In the genomic region with DNA sequence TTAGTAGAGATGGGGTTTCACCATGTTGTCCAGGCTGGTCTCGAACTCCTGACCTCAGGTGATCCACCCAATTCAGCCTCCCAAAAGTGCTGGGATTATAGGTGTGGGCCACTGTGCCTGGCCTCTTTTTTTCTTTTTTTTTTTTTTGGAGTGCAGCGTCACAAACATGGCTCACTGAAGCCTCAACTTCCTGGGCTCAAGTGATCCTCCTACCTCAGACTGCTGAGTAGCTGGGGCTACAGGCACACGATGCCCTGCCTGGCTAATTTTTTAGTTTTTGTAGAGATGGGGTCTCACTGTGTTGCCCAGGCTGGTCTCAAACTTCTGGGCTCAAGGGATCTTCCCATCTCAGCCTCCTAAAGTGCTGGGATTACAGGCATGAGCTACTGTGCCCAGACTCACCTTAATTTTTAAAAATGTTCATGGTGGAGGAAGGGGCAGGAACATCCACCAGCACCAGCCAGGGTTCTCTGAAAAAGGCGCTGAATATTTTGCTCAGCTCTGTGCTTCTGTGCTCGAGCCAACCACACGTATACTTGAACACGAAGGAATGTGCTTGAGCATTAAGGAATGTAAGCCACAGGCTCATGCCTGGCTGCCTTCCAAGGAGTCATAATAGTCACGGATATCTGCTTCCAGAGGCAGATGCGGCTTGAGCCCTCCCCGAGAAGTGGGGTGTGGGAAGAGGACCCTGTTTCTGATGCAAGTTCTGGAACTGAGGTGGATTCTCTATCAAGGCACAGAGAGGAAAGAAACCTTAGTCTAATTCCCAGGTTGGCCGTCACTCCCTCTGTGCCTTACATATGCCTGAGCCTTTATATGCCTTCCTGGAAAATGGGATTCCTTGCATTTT, we compare ENCODE assay signal across 9 cellular contexts.
DNase-seq lines count a peak whose midpoint lies in the region; ATAC-seq, FAIRE-seq and TF ChIP-seq lines count a peak whose summit lies in the region.
"Had no signal": no experiment of that assay in that cellular context is flagged by ENCODE, and none has a peak within 500 bp of the region (broad histone marks: within the 10 kb centered on the region; RNA-seq: fewer than 3 reads in every experiment).

No MANE protein-coding gene starts in this region.

- no peak for TF ChIP-seq EP300 in HepG2 (IDR thresholded peaks at IDR 0.05; ENCODE audit: low read depth in 2 of 2, low read length in 2 of 2)
- no peak for TF ChIP-seq EP300 in HepG2 (CRISPR knock-in tag; IDR thresholded peaks at IDR 0.05; ENCODE audit: borderline replicate concordance)

- ATAC-seq in HepG2, result no peak; the same call in 1 of the 3 replicates
- ATAC-seq in HG02970 (IDR thresholded peaks at IDR 0.05; ENCODE audit: low FRiP score, unreplicated experiment), result no peak
- ATAC-seq in GM21367 (IDR thresholded peaks at IDR 0.05; ENCODE audit: unreplicated experiment), result no peak
- no peak for ATAC-seq in GM19395 (IDR thresholded peaks at IDR 0.05; ENCODE audit: unreplicated experiment)

- no peak for TF ChIP-seq CTCF in HepG2 (CRISPR knock-in tag; IDR thresholded peaks at IDR 0.05)
- TF ChIP-seq CTCF in WERI-Rb-1 (IDR thresholded peaks at IDR 0.05; ENCODE audit: low read depth, low read length), result no peak

- H3K4me3 ChIP-seq in ACC112 (ENCODE audit: low read depth, low read length) (0 out of 2 replicates have a peak overlapping the region, but pooled peaks have one; percentile 21), HepG2 (replicated peaks in 1 of 3; ENCODE audit: insufficient read depth in 1 of 3, low read depth in 2 of 3, low read length in 3 of 3) (no peak overlapping the region), WERI-Rb-1 (ENCODE audit: low read depth, low read length) (no peak overlapping the region)

- POLR2A ChIA-PET in HepG2 (lab: Yijun Ruan, JAX), result no interaction called here

- H3K4me2 ChIP-seq in HepG2 (ENCODE audit: low read depth, low read length), result no peak overlapping the region; the same call in 1 of the 2 replicates

- H3K9me3 ChIP-seq in HepG2 (ENCODE audit: low read length), result no peaks in the 10 kb centered on the region
- H3K9me3 ChIP-seq in WERI-Rb-1 (ENCODE audit: severe bottlenecking), result no peaks in the 10 kb centered on the region

- peak overlapping the region; percentile 76 for H3K27ac ChIP-seq in ACC112 (ENCODE audit: low read depth, low read length)
- H3K27ac ChIP-seq in HepG2 (ENCODE audit: extremely low read length, insufficient read depth, low read length), result no peak overlapping the region
- no peak overlapping the region for H3K27ac ChIP-seq in WERI-Rb-1

- H4K20me1 ChIP-seq in HepG2 (ENCODE audit: insufficient read depth, low read length), result no peaks in the 10 kb centered on the region

- in situ Hi-C loops in T47D (cut with HindIII; ENCODE audit: low pct_unique_long_range_greater_than_20kb, low sequenced_read_pairs), result no loop called here
- in situ Hi-C loops in HepG2 (cut with HindIII; ENCODE audit: extremely low pct_ligation_motif_present, low pct_unique_long_range_greater_than_20kb), result no loop called here

- TF ChIP-seq RAD21 in HepG2 (CRISPR knock-in tag; IDR thresholded peaks at IDR 0.05), result no peak

- no peak overlapping the region for H3K9ac ChIP-seq in HepG2 (ENCODE audit: insufficient read depth, low read depth, low read length)

- H3K79me2 ChIP-seq in ACC112 (ENCODE audit: control insufficient read depth, insufficient read depth, low read length, unreplicated experiment), result peaks cover 7% of the 10 kb centered on the region
- H3K79me2 ChIP-seq in HepG2 (ENCODE audit: insufficient read depth, low read length), result no peaks in the 10 kb centered on the region

- intact Hi-C loops in HepG2 (cut with micrococcal nuclease; ENCODE audit: unreplicated experiment), result no loop called here

- H2AFZ ChIP-seq in ACC112 (ENCODE audit: low read length, unreplicated experiment), result no peak overlapping the region
- no peak overlapping the region for H2AFZ ChIP-seq in HepG2 (ENCODE audit: low read length)

- H3K36me3 ChIP-seq in ACC112 (ENCODE audit: insufficient read depth, low read length) (no peaks in the 10 kb centered on the region), HepG2 (replicated peaks in 1 of 2; ENCODE audit: control insufficient read depth in 1 of 2, insufficient read depth in 2 of 2, low read length in 2 of 2) (no peaks in the 10 kb centered on the region), WERI-Rb-1 (no peaks in the 10 kb centered on the region)

- BruUV-seq in HepG2 (replicated peaks; lab: Mats Ljungman, UMichigan), result no TSS peak

- CTCF ChIA-PET in HepG2 (lab: Yijun Ruan, JAX; ENCODE audit: low intra/inter-chr PET ratio, low total read pairs), result no interaction called here

- no peaks in the 10 kb centered on the region for H3K27me3 ChIP-seq in ACC112 (ENCODE audit: insufficient read depth, low read length)
- no peaks in the 10 kb centered on the region; a peak in 1 of 5 replicates for H3K27me3 ChIP-seq in HepG2 (ENCODE audit: control insufficient read depth in 1 of 2, insufficient read depth in 2 of 2, low read length in 2 of 2)
- no peaks in the 10 kb centered on the region for H3K27me3 ChIP-seq in WERI-Rb-1 (ENCODE audit: insufficient read depth, low read depth, severe bottlenecking)

- H3K4me1 ChIP-seq in ACC112 (ENCODE audit: control insufficient read depth, insufficient read depth, low read length, unreplicated experiment) (peaks cover 33% of the 10 kb centered on the region), HepG2 (ENCODE audit: insufficient read depth, low read length) (no peaks in the 10 kb centered on the region; the same call in 1 of the 2 replicates)

- FAIRE-seq in HepG2 (lab: Jason Lieb, UNC), result no peak

- no peak for TF ChIP-seq POLR2A in HepG2 (IDR thresholded peaks at IDR 0.05; ENCODE audit: insufficient read depth in 1 of 2, low read depth in 2 of 2, low read length in 2 of 2)

- WGBS in HepG2 (ENCODE audit: low lambda C conversion rate), result 13% methylated on average over 11 of the region's 11 CpGs

- DNase-seq in LoVo (ENCODE audit: low spot score) (peak; percentile 78), T47D (ENCODE audit: low read depth in 1 of 2, low spot score in 1 of 2) (peak; percentile 76 to 92), HepG2 (ENCODE audit: low spot score) (peak; percentile 20), WERI-Rb-1 (no peak)
- DNase-seq: DND-41 had no signal

TF ChIP-seq in HepG2, 621 proteins besides CTCF, POLR2A, EP300 and RAD21:
- TF ChIP-seq ZNF121 (CRISPR knock-in tag; IDR thresholded peaks at IDR 0.05) (peak; percentile 33; the same call in 1 of the 2 replicates), SP140L (CRISPR knock-in tag; IDR thresholded peaks at IDR 0.05; ENCODE audit: borderline replicate concordance) (no peak)
